9 cellular contexts compared by ENCODE assay signal in genomic region chr18:74310411-74310810, GRCh38. TPM values are rescaled to one million over a fixed set of nuclear protein-coding genes. Genes with fewer than 3 reads are reported as not detected.
DNase-seq lines count a peak whose midpoint lies in the region; ATAC-seq and TF ChIP-seq lines count a peak whose summit lies in the region.
"Had no signal": no experiment of that assay in that cellular context is flagged by ENCODE, and none has a peak within 500 bp of the region (broad histone marks: within the 10 kb centered on the region; RNA-seq: fewer than 3 reads in every experiment).

No MANE protein-coding gene starts in this region.

- H3K79me1 ChIP-seq in trophoblast cell (ENCODE audit: low read length): no peaks in the 10 kb centered on the region

- H3K4me1 ChIP-seq in trophoblast cell (ENCODE audit: control insufficient read depth in 1 of 2, insufficient read depth in 2 of 2, low read length in 2 of 2): no peaks in the 10 kb centered on the region
- no peaks in the 10 kb centered on the region for H3K4me1 ChIP-seq in stomach

- no peak overlapping the region for H2BK5ac ChIP-seq in trophoblast cell (ENCODE audit: low read depth, low read length, poor library complexity)

- no peak for TF ChIP-seq EP300 in stomach (IDR thresholded peaks at IDR 0.05)

- no peak for TF ChIP-seq POLR2A in stomach (IDR thresholded peaks at IDR 0.05)

- no CpG with 5 or more reads among the region's 3 CpGs for WGBS in trophoblast cell (ENCODE audit: extremely low coverage, insufficient coverage, insufficient read length)
- 37 to 63% (median 50%) methylated on average over 3 of the region's 3 CpGs for WGBS in stomach, 5 donors

- TF ChIP-seq CTCF in stomach (IDR thresholded peaks at IDR 0.05): peak in 2 of 7 experiments; percentile 4 to 11

- H2BK12ac ChIP-seq in trophoblast cell (ENCODE audit: low read length): no peak overlapping the region

- no peak overlapping the region for H2BK120ac ChIP-seq in trophoblast cell (ENCODE audit: insufficient read depth, low read length, poor library complexity)

- H3K18ac ChIP-seq in trophoblast cell (ENCODE audit: low read length): no peak overlapping the region

- H3K14ac ChIP-seq in trophoblast cell (ENCODE audit: low read length): no peak overlapping the region

- no peak overlapping the region for H3K27ac ChIP-seq in trophoblast cell (ENCODE audit: low read depth, low read length)
- H3K27ac ChIP-seq in stomach: no peak overlapping the region
- H3K27ac ChIP-seq: skin epidermis had no signal

- no peak overlapping the region for H4K8ac ChIP-seq in trophoblast cell (ENCODE audit: low read depth, low read length)

- H3K27me3 ChIP-seq in trophoblast cell (ENCODE audit: insufficient read depth, low read length): no peaks in the 10 kb centered on the region
- H3K27me3 ChIP-seq in stomach: peaks cover 0 to 7% (median 0%) of the 10 kb centered on the region in 3 donors

- ATAC-seq in GM21737 (IDR thresholded peaks at IDR 0.05; ENCODE audit: unreplicated experiment): peak; percentile 68
- ATAC-seq in GM21723 (IDR thresholded peaks at IDR 0.05; ENCODE audit: unreplicated experiment): no peak

- H3K4me3 ChIP-seq in trophoblast cell (ENCODE audit: low read depth, low read length) (no peak overlapping the region), stomach (no peak overlapping the region)
- H3K4me3 ChIP-seq: skin epidermis had no signal

- H3K9ac ChIP-seq in trophoblast cell (ENCODE audit: low read length): no peak overlapping the region

- no peak overlapping the region for H3K4ac ChIP-seq in trophoblast cell (ENCODE audit: low read depth, low read length)

- H3K23ac ChIP-seq in trophoblast cell (ENCODE audit: low read length): no peak overlapping the region

- no peak overlapping the region for H2AK5ac ChIP-seq in trophoblast cell (ENCODE audit: low read length)

- H3K9me3 ChIP-seq in trophoblast cell (ENCODE audit: insufficient read depth, low read depth, low read length) (peaks cover 6% of the 10 kb centered on the region), stomach (no peaks in the 10 kb centered on the region)

- H4K12ac ChIP-seq in trophoblast cell (ENCODE audit: low read depth, low read length): no peak overlapping the region

- intact Hi-C loops in stomach (cut with DNase I; ENCODE audit: low total_unique reads): no loop called here

- no peak overlapping the region for H4K91ac ChIP-seq in trophoblast cell (ENCODE audit: low read depth, low read length)

- DNase-seq in ELR (ENCODE audit: low read depth) (peak; percentile 76), NCI-H146 (lab: John Stamatoyannopoulos, UW) (peak; percentile 30), dermis blood vessel endothelial cell (peak; percentile 20), trophoblast cell (peak; percentile 6 to 51), stomach (no peak), COLO668 (lab: John Stamatoyannopoulos, UW; ENCODE audit: unreplicated experiment) (no peak)

- no peak overlapping the region for H2AFZ ChIP-seq in trophoblast cell (ENCODE audit: insufficient read depth, low read length, poor library complexity)

- H3K36me3 ChIP-seq in trophoblast cell (ENCODE audit: control insufficient read depth in 1 of 2, insufficient read depth in 2 of 2, low read length in 2 of 2): no peaks in the 10 kb centered on the region
- no peaks in the 10 kb centered on the region for H3K36me3 ChIP-seq in stomach

- H3K79me2 ChIP-seq in trophoblast cell (ENCODE audit: control insufficient read depth, insufficient read depth, low read length, poor library complexity): no peaks in the 10 kb centered on the region

- no peak overlapping the region for H3K4me2 ChIP-seq in trophoblast cell (ENCODE audit: low read length)

RNA-seq across cellular contexts. Expression of gene C18orf63, which starts 5.2 kb away (rescaled TPM):
- not detected in 2 replicates for total RNA-seq in dermis blood vessel endothelial cell
- polyA plus RNA-seq in trophoblast cell (2013): not detected in 2 replicates
- not detected for total RNA-seq in stomach
- polyA plus RNA-seq in stomach: not detected

RNA-seq across cellular contexts. Expression of gene CYB5A, which starts 18.6 kb away (rescaled TPM):
- total RNA-seq in dermis blood vessel endothelial cell (58.3 and 86.8 TPM in 2 replicates), stomach (100 to 1,000 TPM in 3 of 5 donors, 10 to 100 TPM in 2; 75.9 to 116 (median 101) TPM)
- 38.4 and 40.9 TPM in 2 replicates for polyA plus RNA-seq in trophoblast cell (2013)
- polyA plus RNA-seq in stomach: 100 to 1,000 TPM; 186 to 450 (median 314) TPM

Comparison
In these comparisons a context has a peak if more than half of its experiments do, and no peak if none do; other contexts are left out.
1. DNase-seq: peak in ELR (single experiment), NCI-H146 (single experiment), dermis blood vessel endothelial cell (single experiment) and trophoblast cell (2 of 2); none in stomach (single experiment) and COLO668 (single experiment).